Comparison of ENCODE assay signal across 14 cellular contexts in genomic region chr5:42620579-42621216, GRCh38.
DNase-seq lines count a peak whose midpoint lies in the region; ATAC-seq and TF ChIP-seq lines count a peak whose summit lies in the region.
"Had no signal": no experiment of that assay in that cellular context is flagged by ENCODE, and none has a peak within 500 bp of the region (broad histone marks: within the 10 kb centered on the region; RNA-seq: fewer than 3 reads in every experiment).

No MANE protein-coding gene starts in this region.

- H4K20me1 ChIP-seq in BLaER1 (no peaks in the 10 kb centered on the region), OCI-LY7 (ENCODE audit: insufficient read depth, low read length) (no peaks in the 10 kb centered on the region), PC-9 (ENCODE audit: insufficient read depth) (0 out of 2 replicates have a peak, but pooled peaks cover 6% of the 10 kb centered on the region)

- no TSS peak for BruUV-seq in OCI-LY7 (replicated peaks; lab: Mats Ljungman, UMichigan)
- BruUV-seq in PC-9 (replicated peaks; lab: Mats Ljungman, UMichigan): no TSS peak

- H3F3A ChIP-seq in PC-9 (ENCODE audit: insufficient read depth, low read depth): no peaks in the 10 kb centered on the region

- H3K9me3 ChIP-seq in BLaER1 (no peaks in the 10 kb centered on the region), OCI-LY7 (ENCODE audit: low read length) (no peaks in the 10 kb centered on the region), PC-9 (ENCODE audit: insufficient read depth, low read depth) (no peaks in the 10 kb centered on the region)

- peaks cover 14% of the 10 kb centered on the region for H3K4me1 Mint-ChIP-seq in nephron progenitor cell
- H3K4me1 Mint-ChIP-seq: activated CD4-positive, alpha-beta memory T cell treated with anti-CD3 and anti-CD28 coated beads, Interleukin-2, amount 10 ng/mL, durations not matched to agents 7 days and 5 days; activated T-helper 17 cell treated with anti-CD3 and anti-CD28 coated beads, Interleukin-2, amount 50 U/mL, for 72 hours had no signal

- CTCF ChIA-PET in OCI-LY7 (lab: Charles Lee; ENCODE audit: unreplicated experiment): no interaction called here
- CTCF ChIA-PET in PC-9 (lab: Charles Lee): no interaction called here

- peaks cover 3% of the 10 kb centered on the region for H3K27me3 Mint-ChIP-seq in nephron progenitor cell (ENCODE audit: low read depth, poor library complexity)

- H2AFZ ChIP-seq in OCI-LY7 (ENCODE audit: low read length) (peak overlapping the region; percentile 79; the same call in 1 of the 2 replicates), PC-9 (no peak overlapping the region)

- peak overlapping the region; percentile 41 for H3K27ac Mint-ChIP-seq in nephron progenitor cell
- H3K27ac Mint-ChIP-seq: activated CD4-positive, alpha-beta memory T cell treated with anti-CD3 and anti-CD28 coated beads, Interleukin-2, amount 10 ng/mL, durations not matched to agents 7 days and 5 days; activated T-helper 17 cell treated with anti-CD3 and anti-CD28 coated beads, Interleukin-2, amount 50 U/mL, for 72 hours had no signal

- DNase-seq in OCI-LY7 (ENCODE audit: low spot score): no peak
- DNase-seq in fibroblast of the aortic adventitia (ENCODE audit: low read depth): peak; percentile 13
- DNase-seq in nephron progenitor cell: no peak
- no peak for DNase-seq in PC-9
- no peak for DNase-seq in activated CD4-positive, alpha-beta T cell treated with anti-CD3 and anti-CD28 coated beads, Interleukin-2, amount 50 U/mL, for 48 hours
- DNase-seq in CD1c-positive myeloid dendritic cell (ENCODE audit: extremely low spot score): no peak
- DNase-seq: activated CD4-positive, alpha-beta memory T cell treated with anti-CD3 and anti-CD28 coated beads, Interleukin-2, amount 10 ng/mL, durations not matched to agents 7 days and 5 days; NCI-H1436; NCI-H510A; T1000 had no signal

- H3K9me3 Mint-ChIP-seq in nephron progenitor cell: no peaks in the 10 kb centered on the region
- H3K9me3 Mint-ChIP-seq: activated CD4-positive, alpha-beta memory T cell treated with anti-CD3 and anti-CD28 coated beads, Interleukin-2, amount 10 ng/mL, durations not matched to agents 7 days and 5 days; activated T-helper 17 cell treated with anti-CD3 and anti-CD28 coated beads, Interleukin-2, amount 50 U/mL, for 72 hours had no signal

- no peaks in the 10 kb centered on the region for H3K36me3 Mint-ChIP-seq in nephron progenitor cell (ENCODE audit: low read depth)

- TF ChIP-seq CTCF in OCI-LY7 (conservative IDR thresholded peaks at IDR 0.05; ENCODE audit: low read length): no peak
- no peak for TF ChIP-seq CTCF in fibroblast of the aortic adventitia (IDR thresholded peaks at IDR 0.05; ENCODE audit: insufficient read depth, low read length)
- no peak for TF ChIP-seq CTCF in nephron progenitor cell (IDR thresholded peaks at IDR 0.05)
- no peak for TF ChIP-seq CTCF in PC-9 (conservative IDR thresholded peaks at IDR 0.05)

- H3K27me3 ChIP-seq in BLaER1 (no peaks in the 10 kb centered on the region), PC-9 (ENCODE audit: insufficient read depth, low read depth) (no peaks in the 10 kb centered on the region)

- H3K9me2 ChIP-seq in OCI-LY7 (ENCODE audit: insufficient read depth, low read length) (no peaks in the 10 kb centered on the region), PC-9 (ENCODE audit: insufficient read depth) (peaks cover 6% of the 10 kb centered on the region)

- ATAC-seq in activated CD4-positive, CD25-positive, alpha-beta regulatory T cell treated with anti-CD3 and anti-CD28 coated beads, Interleukin-2, amount 50 U/mL, for 24 hours: no peak
- ATAC-seq: activated T-helper 17 cell treated with anti-CD3 and anti-CD28 coated beads, Interleukin-2, amount 50 U/mL, for 72 hours; GM12878 had no signal

- H3K79me2 ChIP-seq in OCI-LY7 (ENCODE audit: insufficient read depth, low read depth, low read length) (no peaks in the 10 kb centered on the region), PC-9 (ENCODE audit: low read depth) (no peaks in the 10 kb centered on the region)

- H3K36me3 ChIP-seq in BLaER1 (no peaks in the 10 kb centered on the region), OCI-LY7 (ENCODE audit: insufficient read depth, low read length) (no peaks in the 10 kb centered on the region), PC-9 (ENCODE audit: low read depth) (no peaks in the 10 kb centered on the region)

- intact Hi-C loops in OCI-LY7 (cut with micrococcal nuclease; ENCODE audit: unreplicated experiment) (no loop called here), PC-9 (cut with micrococcal nuclease; ENCODE audit: unreplicated experiment) (loop anchor here (1.0 kb wide), 1 partner anchor 379 kb away; no protein-coding TSS in a partner anchor)

- H3K4me2 ChIP-seq in BLaER1 (peak overlapping the region; percentile 57), OCI-LY7 (ENCODE audit: low read length) (peak overlapping the region; percentile 52), PC-9 (no peak overlapping the region)

- H3K4me1 ChIP-seq in BLaER1 (peaks cover 23% of the 10 kb centered on the region), OCI-LY7 (ENCODE audit: insufficient read depth, low read length, poor library complexity, severe bottlenecking) (peaks cover 24% of the 10 kb centered on the region), PC-9 (replicated peaks; ENCODE audit: insufficient read depth) (no peaks in the 10 kb centered on the region)

- H3K4me3 Mint-ChIP-seq in nephron progenitor cell: no peak overlapping the region
- H3K4me3 Mint-ChIP-seq: activated CD4-positive, alpha-beta memory T cell treated with anti-CD3 and anti-CD28 coated beads, Interleukin-2, amount 10 ng/mL, durations not matched to agents 7 days and 5 days; activated T-helper 17 cell treated with anti-CD3 and anti-CD28 coated beads, Interleukin-2, amount 50 U/mL, for 72 hours had no signal

- H3K4me3 ChIP-seq in BLaER1 (no peak overlapping the region), OCI-LY7 (ENCODE audit: low read depth, low read length, poor library complexity, severe bottlenecking) (no peak overlapping the region), fibroblast of the aortic adventitia (ENCODE audit: low read depth, low read length) (no peak overlapping the region), PC-9 (no peak overlapping the region)
- H3K4me3 ChIP-seq: GM12878 had no signal

- no peak overlapping the region for H3K9ac ChIP-seq in BLaER1

- POLR2A ChIA-PET in OCI-LY7 (lab: Charles Lee): interaction anchor here (0.6 to 1.5 kb wide), 3 partner anchors 15 to 29 kb away, joined by 3 to 4 read pairs (median 3); no protein-coding TSS in a partner anchor
- POLR2A ChIA-PET in PC-9 (lab: Charles Lee; ENCODE audit: unreplicated experiment): no interaction called here

- H3K27ac ChIP-seq in BLaER1: peak overlapping the region; percentile 70
- H3K27ac ChIP-seq in OCI-LY7 (ENCODE audit: low read depth, low read length, poor library complexity, severe bottlenecking): peak overlapping the region; percentile 66
- H3K27ac ChIP-seq in PC-9: no peak overlapping the region
